8 cellular contexts compared by ENCODE assay signal in the genomic region with DNA sequence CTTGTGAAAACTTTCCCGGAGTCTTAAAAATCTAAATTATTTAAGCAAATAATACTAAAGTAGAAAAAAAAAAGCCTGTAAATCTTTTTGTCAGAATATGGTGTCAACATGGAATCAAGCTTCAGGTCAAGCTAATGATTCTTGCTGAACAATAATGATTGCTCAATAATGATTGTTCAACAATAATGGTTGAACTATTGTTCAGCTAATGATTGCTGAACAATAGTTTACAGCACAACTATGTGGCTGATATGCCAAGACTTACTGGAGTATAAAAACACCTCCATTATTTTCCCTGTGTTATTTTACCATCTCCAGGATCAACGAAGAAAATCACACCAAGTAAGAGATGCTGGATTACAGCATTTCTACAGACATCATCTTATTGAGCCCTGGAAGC. TPM values are rescaled to one million over a fixed set of nuclear protein-coding genes. Genes with fewer than 3 reads are reported as not detected.
"Had no signal": no experiment of that assay in that cellular context is flagged by ENCODE, and none has a peak within 500 bp of the region (broad histone marks: within the 10 kb centered on the region; RNA-seq: fewer than 3 reads in every experiment).

No MANE protein-coding gene starts in this region.

- H3K9me3 ChIP-seq: HAP-1 had no signal

- H3K9ac ChIP-seq: KMS-11 had no signal

- H3K4me2 ChIP-seq: KMS-11 had no signal

- H3K4me3 Mint-ChIP-seq: HFFc6 had no signal

- H3K4me3 ChIP-seq: HAP-1 had no signal

- H3K4me1 ChIP-seq: HAP-1 had no signal

- ATAC-seq: HCT116 had no signal

- H3K36me3 ChIP-seq: HAP-1 had no signal

- H3K27ac Mint-ChIP-seq: HFFc6 had no signal

- DNase-seq: GOT3, H7, HFFc6, Karpas-422, KBM-7 had no signal

- H3K27ac ChIP-seq: KMS-11 had no signal

RNA-seq across cellular contexts. Expression of a gene that starts 35.1 kb away (rescaled TPM):
- total RNA-seq: H7, HFFc6 had no signal
